ENCODE assay signal across 10 cellular contexts in the genomic region with DNA sequence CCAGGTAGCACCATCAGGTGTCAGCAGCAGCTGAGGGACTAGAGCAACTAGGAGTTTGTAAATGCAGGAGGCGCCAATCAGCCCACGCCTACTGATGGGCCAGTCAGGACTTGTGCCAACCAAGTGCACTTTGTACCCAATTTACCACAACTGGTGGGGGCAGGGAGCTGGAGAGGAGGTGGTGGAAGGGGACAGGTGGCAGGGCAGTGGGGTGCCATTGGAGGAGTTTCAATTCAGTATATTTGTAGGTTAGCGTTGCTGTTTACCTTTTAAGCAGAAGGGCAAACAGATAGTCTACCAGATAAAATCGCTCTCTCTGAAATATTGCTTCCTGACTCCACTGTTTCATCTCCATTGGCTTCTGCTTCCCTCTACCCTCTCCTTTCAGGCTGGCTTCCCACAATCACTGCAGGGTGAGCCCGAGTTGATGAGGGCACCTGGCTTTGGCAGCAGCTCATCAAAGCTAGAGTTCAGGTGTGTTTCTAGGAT.
DNase-seq lines count a peak whose midpoint lies in the region; ATAC-seq and TF ChIP-seq lines count a peak whose summit lies in the region.
"Had no signal": no experiment of that assay in that cellular context is flagged by ENCODE, and none has a peak within 500 bp of the region (broad histone marks: within the 10 kb centered on the region; RNA-seq: fewer than 3 reads in every experiment).

No MANE protein-coding gene starts in this region.

- H2AFZ ChIP-seq in Loucy (ENCODE audit: low read length) = no peak overlapping the region

- TF ChIP-seq EP300 in ovary (IDR thresholded peaks at IDR 0.05) = no peak
- no peak for TF ChIP-seq EP300 in esophagus muscularis mucosa (IDR thresholded peaks at IDR 0.05)

- no peaks in the 10 kb centered on the region for H4K20me1 ChIP-seq in Loucy (ENCODE audit: insufficient read depth, low read length, poor library complexity, severe bottlenecking)

- no peaks in the 10 kb centered on the region for H3K36me3 Mint-ChIP-seq in progenitor cell of endocrine pancreas (ENCODE audit: insufficient read depth)
- H3K36me3 Mint-ChIP-seq in naive thymus-derived CD8-positive, alpha-beta T cell = no peaks in the 10 kb centered on the region

- DNase-seq in NCI-H2171 treated with DMSO at 0.1 percent for 48 hours (lab: John Stamatoyannopoulos, UW) (peak; percentile 99), cerebellar cortex (ENCODE audit: low spot score) (peak; percentile 80), progenitor cell of endocrine pancreas (ENCODE audit: low spot score, unreplicated experiment) (no peak), ovary (no peak), esophagus muscularis mucosa (ENCODE audit: extremely low spot score) (no peak)
- DNase-seq in naive thymus-derived CD8-positive, alpha-beta T cell = no peak
- DNase-seq: KG1; stimulated activated CD8-positive, alpha-beta memory T cell treated with anti-CD3 and anti-CD28 coated beads, Interleukin-4, amount 100 ng/mL, for 48 hours had no signal

- TF ChIP-seq CTCF in Loucy (conservative IDR thresholded peaks at IDR 0.05; ENCODE audit: low read length) (no peak), progenitor cell of endocrine pancreas (IDR thresholded peaks at IDR 0.05; ENCODE audit: unreplicated experiment) (no peak), ovary (IDR thresholded peaks at IDR 0.05) (no peak), esophagus muscularis mucosa (IDR thresholded peaks at IDR 0.05) (no peak)

- H3K4me1 Mint-ChIP-seq in progenitor cell of endocrine pancreas (ENCODE audit: low read depth) = peaks cover 12% of the 10 kb centered on the region
- H3K4me1 Mint-ChIP-seq in naive thymus-derived CD8-positive, alpha-beta T cell = no peaks in the 10 kb centered on the region

- POLR2A ChIA-PET in naive thymus-derived CD8-positive, alpha-beta T cell (lab: Charles Lee) = no interaction called here

- no peaks in the 10 kb centered on the region for H3F3A ChIP-seq in Loucy (ENCODE audit: low read depth)

- no peaks in the 10 kb centered on the region for H3K27me3 Mint-ChIP-seq in progenitor cell of endocrine pancreas
- peaks cover 0 to 6% (median 0%) of the 10 kb centered on the region in 5 donors for H3K27me3 Mint-ChIP-seq in naive thymus-derived CD8-positive, alpha-beta T cell

- no peak for ATAC-seq in naive thymus-derived CD8-positive, alpha-beta T cell
- ATAC-seq in GM18502 (IDR thresholded peaks at IDR 0.05; ENCODE audit: poor library complexity, unreplicated experiment) = no peak

- no peak overlapping the region for H3K9ac ChIP-seq in Loucy (ENCODE audit: low read depth, low read length, poor library complexity, severe bottlenecking)

- H3K9me3 ChIP-seq in Loucy (ENCODE audit: insufficient read depth, low read depth, low read length) (no peaks in the 10 kb centered on the region), ovary (no peaks in the 10 kb centered on the region), esophagus muscularis mucosa (no peaks in the 10 kb centered on the region)

- H3K27ac ChIP-seq in ovary (no peak overlapping the region), esophagus muscularis mucosa (replicated peaks in 1 of 4) (no peak overlapping the region)

- H3K36me3 ChIP-seq in Loucy (ENCODE audit: insufficient read depth, low read length) (no peaks in the 10 kb centered on the region), ovary (no peaks in the 10 kb centered on the region), esophagus muscularis mucosa (no peaks in the 10 kb centered on the region)

- no peaks in the 10 kb centered on the region for H3K27me3 ChIP-seq in Loucy (ENCODE audit: insufficient read depth, low read length, poor library complexity, severe bottlenecking)
- no peaks in the 10 kb centered on the region for H3K27me3 ChIP-seq in ovary
- peaks cover 0 to 18% (median 0%) of the 10 kb centered on the region in 4 donors for H3K27me3 ChIP-seq in esophagus muscularis mucosa

- 65 to 77% (median 68%) methylated on average over 5 of the region's 5 CpGs for WGBS in ovary, 3 donors
- WGBS in esophagus muscularis mucosa = 83% methylated on average over 5 of the region's 5 CpGs

- TF ChIP-seq POLR2A in ovary (IDR thresholded peaks at IDR 0.05) = no peak
- TF ChIP-seq POLR2A in esophagus muscularis mucosa (IDR thresholded peaks at IDR 0.05; ENCODE audit: low read depth) = no peak

- no peak overlapping the region for H3K4me3 Mint-ChIP-seq in progenitor cell of endocrine pancreas (ENCODE audit: low read depth)
- H3K4me3 Mint-ChIP-seq in naive thymus-derived CD8-positive, alpha-beta T cell = no peak overlapping the region

- no peaks in the 10 kb centered on the region for H3K9me3 Mint-ChIP-seq in progenitor cell of endocrine pancreas (ENCODE audit: low read depth)
- H3K9me3 Mint-ChIP-seq in naive thymus-derived CD8-positive, alpha-beta T cell = no peaks in the 10 kb centered on the region

- H3K4me1 ChIP-seq in Loucy (ENCODE audit: insufficient read depth, low read length, poor library complexity, severe bottlenecking) (peaks cover 9% of the 10 kb centered on the region), ovary (ENCODE audit: insufficient read depth) (no peaks in the 10 kb centered on the region), esophagus muscularis mucosa (no peaks in the 10 kb centered on the region)

- intact Hi-C loops in ovary (cut with DNase I) = no loop called here
- intact Hi-C loops in esophagus muscularis mucosa (cut with DNase I) = no loop called here

- H3K4me3 ChIP-seq in Loucy (ENCODE audit: low read length, poor library complexity, severe bottlenecking) = no peak overlapping the region
- H3K4me3 ChIP-seq in ovary = no peak overlapping the region
- no peak overlapping the region for H3K4me3 ChIP-seq in esophagus muscularis mucosa

- H3K79me2 ChIP-seq in Loucy (ENCODE audit: insufficient read depth, low read length) = no peaks in the 10 kb centered on the region

- H3K27ac Mint-ChIP-seq in progenitor cell of endocrine pancreas = peak overlapping the region; percentile 54
- H3K27ac Mint-ChIP-seq in naive thymus-derived CD8-positive, alpha-beta T cell = no peak overlapping the region

- peak overlapping the region; percentile 6 for H3K4me2 ChIP-seq in Loucy (ENCODE audit: low read depth, low read length, poor library complexity, severe bottlenecking)

- H3K9me2 ChIP-seq in Loucy (replicated peaks; ENCODE audit: low read depth, low read length) = no peaks in the 10 kb centered on the region

Comparison
In these comparisons a context has a peak if more than half of its experiments do, and no peak if none do; other contexts are left out.
1. DNase-seq: peak in NCI-H2171 treated with DMSO at 0.1 percent for 48 hours (single experiment) and cerebellar cortex (single experiment); none in progenitor cell of endocrine pancreas (single experiment), ovary (0 of 5), naive thymus-derived CD8-positive, alpha-beta T cell (0 of 10) and esophagus muscularis mucosa (single experiment).